Comparison of ENCODE assay signal across 17 cellular contexts in genomic region chr2:48527211-48527880, GRCh38. TPM values are rescaled to one million over a fixed set of nuclear protein-coding genes. Genes with fewer than 3 reads are reported as not detected.
DNase-seq lines count a peak whose midpoint lies in the region; ATAC-seq, FAIRE-seq and TF ChIP-seq lines count a peak whose summit lies in the region.
"Had no signal": no experiment of that assay in that cellular context is flagged by ENCODE, and none has a peak within 500 bp of the region (broad histone marks: within the 10 kb centered on the region; RNA-seq: fewer than 3 reads in every experiment).

No MANE protein-coding gene starts in this region.

- TF ChIP-seq EP300 in transverse colon (IDR thresholded peaks at IDR 0.05; ENCODE audit: low read depth): no peak

- intact Hi-C loops in transverse colon (cut with DNase I; ENCODE audit: low total_unique reads) (no loop called here), natural killer cell (cut with micrococcal nuclease) (no loop called here)

- TF ChIP-seq CTCF in nephron (IDR thresholded peaks at IDR 0.05; ENCODE audit: unreplicated experiment in 3 of 3) (no peak), transverse colon (IDR thresholded peaks at IDR 0.05) (no peak), natural killer cell (IDR thresholded peaks at IDR 0.05) (no peak)

- TF ChIP-seq POLR2A in transverse colon (IDR thresholded peaks at IDR 0.05): no peak

- no peaks in the 10 kb centered on the region for H3K9me3 Mint-ChIP-seq in nephron
- H3K9me3 Mint-ChIP-seq in natural killer cell: no peaks in the 10 kb centered on the region

- peaks cover 3% of the 10 kb centered on the region for H3K4me1 ChIP-seq in ectodermal cell (ENCODE audit: control insufficient read depth, insufficient read depth, low read length)
- peaks cover 4 to 22% (median 17%) of the 10 kb centered on the region in 4 donors for H3K4me1 ChIP-seq in transverse colon
- H3K4me1 ChIP-seq: psoas muscle had no signal

- 66 to 72% methylated on average over 2 of the region's 2 CpGs for WGBS in ectodermal cell, 2 experiments
- 48% methylated on average over 2 of the region's 2 CpGs; no CpG with 5 or more reads in 1 of the 2 donors for WGBS in transverse colon (ENCODE audit: low coverage in 1 of 2), 2 donors

- no peaks in the 10 kb centered on the region for H3K36me3 Mint-ChIP-seq in nephron (ENCODE audit: low read depth)
- H3K36me3 Mint-ChIP-seq in natural killer cell: no peaks in the 10 kb centered on the region

- H3K36me3 ChIP-seq in ectodermal cell (ENCODE audit: control insufficient read depth, insufficient read depth, low read length) (no peaks in the 10 kb centered on the region), transverse colon (no peaks in the 10 kb centered on the region)
- H3K36me3 ChIP-seq: brain microvascular endothelial cell had no signal

- H3K27me3 ChIP-seq in ectodermal cell (ENCODE audit: control insufficient read depth, insufficient read depth, low read length, poor library complexity, severe bottlenecking): no peaks in the 10 kb centered on the region
- H3K27me3 ChIP-seq in transverse colon: peaks cover 11% of the 10 kb centered on the region
- H3K27me3 ChIP-seq: brain microvascular endothelial cell had no signal

- no peak for FAIRE-seq in HTR-8/SVneo (lab: Jason Lieb, UNC)

- H3K27ac ChIP-seq in ectodermal cell (ENCODE audit: insufficient read depth, low read depth, low read length, poor library complexity, severe bottlenecking) (peak overlapping the region; percentile 2), transverse colon (peak overlapping the region; percentile 84 to 96 (median 88))
- H3K27ac ChIP-seq: brain microvascular endothelial cell, psoas muscle had no signal

- peak; percentile 76 for DNase-seq in NCI-H82 (lab: John Stamatoyannopoulos, UW)
- DNase-seq in transverse colon: no peak
- DNase-seq in natural killer cell: no peak
- DNase-seq in HTR-8/SVneo (ENCODE audit: insufficient read length, low spot score): no peak
- DNase-seq: activated CD4-positive, alpha-beta T cell treated with anti-CD3 and anti-CD28 coated beads for 4 hours; activated naive CD4-positive, alpha-beta T cell treated with Interleukin-2 at 50 U/mL for 16 hours; AML-193; brain microvascular endothelial cell; dermis blood vessel endothelial cell; left colon; NCI-H187 treated with DMSO at 0.1 percent for 48 hours; NCI-H524; OCI-M1; psoas muscle had no signal

- no peaks in the 10 kb centered on the region for H3K9me3 ChIP-seq in ectodermal cell (ENCODE audit: control insufficient read depth, low read length)
- H3K9me3 ChIP-seq in transverse colon: no peaks in the 10 kb centered on the region
- H3K9me3 ChIP-seq: psoas muscle had no signal

- no peaks in the 10 kb centered on the region for H3K27me3 Mint-ChIP-seq in nephron (ENCODE audit: low read depth)
- peaks cover 0 to 2% of the 10 kb centered on the region in 2 donors for H3K27me3 Mint-ChIP-seq in natural killer cell (ENCODE audit: low read depth in 2 of 2)

- ATAC-seq in natural killer cell: no peak
- no peak for ATAC-seq in GM21786 (IDR thresholded peaks at IDR 0.05; ENCODE audit: unreplicated experiment)
- ATAC-seq: left colon, psoas muscle had no signal

- in situ Hi-C loops in transverse colon (cut with MboI; ENCODE audit: low pct_ligation_motif_present in 1 of 4, low pct_unique_long_range_greater_than_20kb in 1 of 4, low sequenced_read_pairs in 3 of 4): no loop called here

- H3K4me3 Mint-ChIP-seq in nephron (peak overlapping the region; percentile 55 to 77 (median 75)), natural killer cell (no peak overlapping the region)

- peaks cover 51% of the 10 kb centered on the region for H3K4me1 Mint-ChIP-seq in nephron
- peaks cover 11 to 20% of the 10 kb centered on the region in 2 donors for H3K4me1 Mint-ChIP-seq in natural killer cell

- H3K4me3 ChIP-seq in ectodermal cell (ENCODE audit: insufficient read depth, low read depth, low read length) (no peak overlapping the region), transverse colon (no peak overlapping the region)
- H3K4me3 ChIP-seq: psoas muscle had no signal

- H3K27ac Mint-ChIP-seq in nephron (peak overlapping the region; percentile 87 to 96 (median 94)), natural killer cell (no peak overlapping the region)

RNA-seq across cellular contexts. Expression of gene STON1, which starts 2.6 kb away (rescaled TPM):
- 26.0 TPM for polyA plus RNA-seq in ectodermal cell (2013, experiment 1 of 4)
- polyA plus RNA-seq in ectodermal cell (2013, experiment 2 of 4): 36.8 TPM
- 29.1 TPM for polyA plus RNA-seq in ectodermal cell (2013, experiment 3 of 4)
- polyA plus RNA-seq in ectodermal cell (2013, experiment 4 of 4): 33.3 TPM
- 10 to 100 TPM; 21.4 to 39.2 (median 27.1) TPM for total RNA-seq in transverse colon
- 1 to 10 TPM; 1.8 to 4.5 (median 3.0) TPM for total RNA-seq in natural killer cell

Comparison
In these comparisons a context has a peak if more than half of its experiments do, and no peak if none do; other contexts are left out.
1. H3K27ac Mint-ChIP-seq: peak in nephron (3 of 3); none in natural killer cell (0 of 2).
2. RNA of gene STON1, which starts 2.6 kb away (total RNA-seq): 21.4 to 39.2 TPM in transverse colon; 1.8 to 4.5 TPM in natural killer cell; every median in the first group is over 4 times any median in the second.